ENCODE assay signal across 28 cellular contexts in genomic region chr2:241399941-241400922, GRCh38. TPM values are rescaled to one million over a fixed set of nuclear protein-coding genes. Genes with fewer than 3 reads are reported as not detected.
DNase-seq lines count a peak whose midpoint lies in the region; ATAC-seq, FAIRE-seq and TF ChIP-seq lines count a peak whose summit lies in the region.
"Had no signal": no experiment of that assay in that cellular context is flagged by ENCODE, and none has a peak within 500 bp of the region (broad histone marks: within the 10 kb centered on the region; RNA-seq: fewer than 3 reads in every experiment).

No MANE protein-coding gene starts in this region.

- H3K27me3 ChIP-seq in PC-3 (ENCODE audit: low read length) (no peaks in the 10 kb centered on the region), keratinocyte (ENCODE audit: control insufficient read depth, extremely low read depth, insufficient read depth, low read length) (no peaks in the 10 kb centered on the region)
- H3K27me3 ChIP-seq: body of pancreas, gastroesophageal sphincter, neural progenitor cell, upper lobe of left lung had no signal

- FAIRE-seq in keratinocyte (lab: Jason Lieb, UNC) = peak; percentile 71
- FAIRE-seq: colon, GM18507 had no signal

- H3K4me1 Mint-ChIP-seq in progenitor cell of endocrine pancreas (ENCODE audit: low read depth) = peaks cover 6% of the 10 kb centered on the region
- H3K4me1 Mint-ChIP-seq: activated CD4-positive, alpha-beta T cell treated with anti-CD3 and anti-CD28 coated beads for 36 hours; neural progenitor cell; T-cell had no signal

- H3K27ac Mint-ChIP-seq in progenitor cell of endocrine pancreas = peak overlapping the region; percentile 54
- H3K27ac Mint-ChIP-seq: activated CD4-positive, alpha-beta T cell treated with anti-CD3 and anti-CD28 coated beads for 36 hours; activated T-cell treated with anti-CD3 and anti-CD28 coated beads, Interleukin-2, amount 50 U/mL, for 24 hours; CD4-positive, alpha-beta T cell; neural progenitor cell; T-cell had no signal

- peak; percentile 43 for ATAC-seq in PC-3
- ATAC-seq: activated CD4-positive, alpha-beta T cell treated with anti-CD3 and anti-CD28 coated beads for 36 hours; body of pancreas; gastroesophageal sphincter; T-cell had no signal

- no peaks in the 10 kb centered on the region for H3K9me1 ChIP-seq in keratinocyte (ENCODE audit: control insufficient read depth, extremely low read depth, insufficient read depth, low read length)

- H3K79me2 ChIP-seq in PC-3 (ENCODE audit: low read length) (no peaks in the 10 kb centered on the region), keratinocyte (ENCODE audit: control insufficient read depth, insufficient read depth, low read length) (no peaks in the 10 kb centered on the region)

- CTCF ChIA-PET in PC-3 (lab: Charles Lee) = no interaction called here

- H3K27ac ChIP-seq in PC-3 (ENCODE audit: low read length) (no peak overlapping the region), keratinocyte (ENCODE audit: control insufficient read depth, insufficient read depth, low read length) (no peak overlapping the region)
- H3K27ac ChIP-seq: body of pancreas, gastroesophageal sphincter, GM23248, KMS-11, neural progenitor cell, prostate gland, upper lobe of left lung had no signal

- POLR2A ChIA-PET in PC-3 (lab: Charles Lee; ENCODE audit: unreplicated experiment) = no interaction called here

- dilution Hi-C loops in keratinocyte (cut with MboI; ENCODE audit: extremely low pct_ligation_motif_present, low sequenced_read_pairs) = no loop called here

- no peak overlapping the region for H3K4me3 Mint-ChIP-seq in progenitor cell of endocrine pancreas (ENCODE audit: low read depth)
- H3K4me3 Mint-ChIP-seq: activated CD4-positive, alpha-beta T cell treated with anti-CD3 and anti-CD28 coated beads for 36 hours; activated T-cell treated with anti-CD3 and anti-CD28 coated beads, Interleukin-2, amount 50 U/mL, for 24 hours; CD4-positive, alpha-beta T cell; neural progenitor cell; T-cell had no signal

- intact Hi-C loops in PC-3 (cut with micrococcal nuclease) = no loop called here

- no peaks in the 10 kb centered on the region for H3K9me3 Mint-ChIP-seq in progenitor cell of endocrine pancreas (ENCODE audit: low read depth)
- H3K9me3 Mint-ChIP-seq: activated T-cell treated with anti-CD3 and anti-CD28 coated beads, Interleukin-2, amount 50 U/mL, for 24 hours; CD4-positive, alpha-beta T cell; neural progenitor cell; T-cell had no signal

- TF ChIP-seq CTCF in PC-3 (conservative IDR thresholded peaks at IDR 0.05; ENCODE audit: low read depth, low read length) = no peak
- no peak for TF ChIP-seq CTCF in keratinocyte (optimal IDR thresholded peaks at IDR 0.05 in 1 of 3, IDR thresholded peaks at IDR 0.05 in 1 of 3, conservative IDR thresholded peaks at IDR 0.05 in 1 of 3; ENCODE audit: extremely low read depth in 1 of 3, insufficient read depth in 2 of 3, low read length in 3 of 3)
- TF ChIP-seq CTCF in progenitor cell of endocrine pancreas (IDR thresholded peaks at IDR 0.05; ENCODE audit: unreplicated experiment) = no peak

- H2AFZ ChIP-seq in PC-3 (ENCODE audit: low read length) = no peak overlapping the region
- no peak overlapping the region for H2AFZ ChIP-seq in keratinocyte (ENCODE audit: control insufficient read depth, low read length)
- H2AFZ ChIP-seq: GM23248, neural progenitor cell had no signal

- H4K20me1 ChIP-seq in PC-3 (ENCODE audit: low read length) (no peaks in the 10 kb centered on the region), keratinocyte (ENCODE audit: control insufficient read depth, extremely low read depth, insufficient read depth, low read length) (no peaks in the 10 kb centered on the region)

- no peaks in the 10 kb centered on the region for H3K9me2 ChIP-seq in PC-3 (replicated peaks; ENCODE audit: low read length)

- H3K4me3 ChIP-seq in PC-3 (ENCODE audit: low read length) (no peak overlapping the region), keratinocyte (ENCODE audit: control insufficient read depth in 2 of 3, extremely low read depth in 1 of 3, insufficient read depth in 2 of 3, low read depth in 1 of 3, low read length in 3 of 3) (no peak overlapping the region)
- H3K4me3 ChIP-seq: body of pancreas, gastroesophageal sphincter, GM23248, neural progenitor cell, prostate gland, upper lobe of left lung had no signal

- H3F3A ChIP-seq in PC-3 (ENCODE audit: low read length, unreplicated experiment) = no peaks in the 10 kb centered on the region

- H3K4me1 ChIP-seq in PC-3 (ENCODE audit: insufficient read depth, low read length) (no peaks in the 10 kb centered on the region), keratinocyte (ENCODE audit: control insufficient read depth, extremely low read depth, insufficient read depth, low read length) (no peaks in the 10 kb centered on the region)
- H3K4me1 ChIP-seq: body of pancreas, gastroesophageal sphincter, neural progenitor cell, prostate gland, upper lobe of left lung had no signal

- no peak overlapping the region for H3K9ac ChIP-seq in PC-3 (ENCODE audit: low read length)
- no peak overlapping the region for H3K9ac ChIP-seq in keratinocyte (ENCODE audit: control insufficient read depth, extremely low read depth, insufficient read depth, low read length)
- H3K9ac ChIP-seq: GM23248, KMS-11, neural progenitor cell had no signal

- H3K27me3 Mint-ChIP-seq in progenitor cell of endocrine pancreas = no peaks in the 10 kb centered on the region
- H3K27me3 Mint-ChIP-seq: activated CD4-positive, alpha-beta T cell treated with anti-CD3 and anti-CD28 coated beads for 36 hours; activated T-cell treated with anti-CD3 and anti-CD28 coated beads, Interleukin-2, amount 50 U/mL, for 24 hours; CD4-positive, alpha-beta T cell; T-cell had no signal

- BruUV-seq in PC-3 (replicated peaks; lab: Mats Ljungman, UMichigan) = no TSS peak

- peaks cover 3% of the 10 kb centered on the region for H3K36me3 Mint-ChIP-seq in progenitor cell of endocrine pancreas (ENCODE audit: insufficient read depth)

- H3K36me3 ChIP-seq in PC-3 (ENCODE audit: low read depth, low read length) (peaks cover 4% of the 10 kb centered on the region; the same call in 1 of the 2 replicates), keratinocyte (ENCODE audit: control insufficient read depth in 2 of 2, extremely low read depth in 1 of 2, insufficient read depth in 2 of 2, low read length in 2 of 2) (peaks cover 0 to 7% of the 10 kb centered on the region in 2 experiments)
- H3K36me3 ChIP-seq: neural progenitor cell, prostate gland had no signal

- no peak overlapping the region for H3K4me2 ChIP-seq in PC-3 (ENCODE audit: low read length)
- no peak overlapping the region for H3K4me2 ChIP-seq in keratinocyte (ENCODE audit: control insufficient read depth, extremely low read depth, insufficient read depth, low read depth, low read length)
- H3K4me2 ChIP-seq: KMS-11, neural progenitor cell had no signal

- H3K9me3 ChIP-seq in PC-3 (ENCODE audit: low read length) = no peaks in the 10 kb centered on the region
- no peaks in the 10 kb centered on the region for H3K9me3 ChIP-seq in keratinocyte (ENCODE audit: control insufficient read depth, low read depth, low read length)
- H3K9me3 ChIP-seq: body of pancreas, gastroesophageal sphincter, prostate gland, upper lobe of left lung had no signal

- peak; percentile 1 for DNase-seq in DMS79 (lab: John Stamatoyannopoulos, UW)
- no peak for DNase-seq in DMS79 treated with DMSO at 0.1 percent for 48 hours (lab: John Stamatoyannopoulos, UW)
- DNase-seq in PC-3 = no peak
- no peak for DNase-seq in keratinocyte (ENCODE audit: low read depth, low spot score)
- no peak for DNase-seq in progenitor cell of endocrine pancreas (ENCODE audit: low spot score, unreplicated experiment)
- DNase-seq in islet precursor cell = no peak
- no peak for DNase-seq in NCI-H524 treated with DMSO at 0.1 percent for 48 hours (lab: John Stamatoyannopoulos, UW)
- no peak for DNase-seq in Kasumi-1 (lab: John Stamatoyannopoulos, UW)
- DNase-seq: 8988T; activated CD4-positive, alpha-beta T cell treated with anti-CD3 and anti-CD28 coated beads for 36 hours; activated T-cell treated with anti-CD3 and anti-CD28 coated beads, Interleukin-2, amount 50 U/mL, for 24 hours; body of pancreas; CD4-positive, alpha-beta T cell; effector memory CD4-positive, alpha-beta T cell; GDM1; GM23248; hypothalamus; NCI-H1694; NCI-H82; stimulated activated CD8-positive, alpha-beta memory T cell treated with anti-CD3 and anti-CD28 coated beads, Interleukin-4, amount 100 ng/mL, for 48 hours; T-cell; upper lobe of left lung had no signal

RNA-seq across cellular contexts. Expression of gene FARP2, which starts 44.1 kb away (rescaled TPM):
- total RNA-seq in PC-3 (2014; rRNA removed) (24.5 and 29.9 TPM in 2 replicates), progenitor cell of endocrine pancreas (63.6 and 67.0 TPM in 2 replicates)
- 34.8 to 40.0 TPM (median 39.3 TPM) in 3 replicates for polyA plus RNA-seq in keratinocyte
- polyA plus RNA-seq in keratinocyte (2011; ENCODE audit: low read depth) = 14.7 TPM
- polyA plus RNA-seq in keratinocyte (2011; cell fraction: cytosol; rRNA removed) = 21.4 and 30.8 TPM in 2 replicates
- 46.2 and 46.6 TPM in 2 replicates for polyA plus RNA-seq in keratinocyte (2011; cell fraction: nucleus; rRNA removed)
- 17.4 and 30.0 TPM in 2 replicates for polyA plus RNA-seq in keratinocyte (2012; ENCODE audit: low replicate concordance)
- polyA minus RNA-seq in keratinocyte = 60.2 to 78.7 TPM (median 68.2 TPM) in 3 replicates
- 38.4 TPM for polyA minus RNA-seq in keratinocyte (2011; cell fraction: cytosol; rRNA and poly(A)+ RNA removed)
- 44.3 and 90.9 TPM in 2 replicates for polyA minus RNA-seq in keratinocyte (2011; cell fraction: nucleus; rRNA and poly(A)+ RNA removed)
